Comparison of ENCODE assay signal across 7 cellular contexts in genomic region chrX:11341274-11342256, GRCh38. TPM values are rescaled to one million over a fixed set of nuclear protein-coding genes. Genes with fewer than 3 reads are reported as not detected.
DNase-seq lines count a peak whose midpoint lies in the region; ATAC-seq and TF ChIP-seq lines count a peak whose summit lies in the region.

No MANE protein-coding gene starts in this region.

- H3K4me1 Mint-ChIP-seq in osteocyte (ENCODE audit: unreplicated experiment), result peaks cover 14% of the 10 kb centered on the region
- peaks cover 4% of the 10 kb centered on the region for H3K4me1 Mint-ChIP-seq in mesothelial cell of epicardium

- DNase-seq in NCI-H460 (ENCODE audit: extremely low read depth, low read depth) (peak; percentile 50), epithelial cell of proximal tubule (ENCODE audit: low read depth) (peak; percentile 64), osteocyte (ENCODE audit: extremely low spot score, unreplicated experiment) (no peak), mesothelial cell of epicardium (ENCODE audit: low spot score in 2 of 2, unreplicated experiment in 2 of 2) (no peak)
- no peak for DNase-seq in activated CD8-positive, alpha-beta memory T cell treated with anti-CD3 and anti-CD28 coated beads, Interleukin-2, amount 50 U/mL, for 48 hours

- peak; percentile 84 for ATAC-seq in GM18517 (IDR thresholded peaks at IDR 0.05; ENCODE audit: unreplicated experiment)
- ATAC-seq in HG02588 (IDR thresholded peaks at IDR 0.05; ENCODE audit: unreplicated experiment), result peak; percentile 69

- H3K36me3 Mint-ChIP-seq in osteocyte (ENCODE audit: unreplicated experiment) (no peaks in the 10 kb centered on the region), mesothelial cell of epicardium (no peaks in the 10 kb centered on the region)

- H3K4me3 ChIP-seq in epithelial cell of proximal tubule (ENCODE audit: low read depth, low read length), result no peak overlapping the region

- peaks cover 8% of the 10 kb centered on the region for H3K9me3 Mint-ChIP-seq in osteocyte (ENCODE audit: unreplicated experiment)
- peaks cover 34% of the 10 kb centered on the region for H3K9me3 Mint-ChIP-seq in mesothelial cell of epicardium

- H3K27ac Mint-ChIP-seq in osteocyte (ENCODE audit: unreplicated experiment), result peak overlapping the region; percentile 81
- no peak overlapping the region for H3K27ac Mint-ChIP-seq in mesothelial cell of epicardium

- no peak for TF ChIP-seq CTCF in epithelial cell of proximal tubule (conservative IDR thresholded peaks at IDR 0.05; ENCODE audit: low read depth, low read length)
- no peak for TF ChIP-seq CTCF in osteocyte (IDR thresholded peaks at IDR 0.05)
- TF ChIP-seq CTCF in mesothelial cell of epicardium (IDR thresholded peaks at IDR 0.05; ENCODE audit: unreplicated experiment), result no peak

- H3K4me3 Mint-ChIP-seq in osteocyte (ENCODE audit: unreplicated experiment) (no peak overlapping the region), mesothelial cell of epicardium (no peak overlapping the region)

- H3K27me3 Mint-ChIP-seq in osteocyte (ENCODE audit: unreplicated experiment) (no peaks in the 10 kb centered on the region), mesothelial cell of epicardium (ENCODE audit: low read depth) (no peaks in the 10 kb centered on the region)

RNA-seq across cellular contexts. Expression of gene AMELX, which starts 48.4 kb away (rescaled TPM):
- total RNA-seq in NCI-H460 (2014; rRNA removed; shearing (Covaris generic)), result not detected in 2 replicates
- not detected in 2 replicates for polyA plus RNA-seq in NCI-H460 (2014; cell fraction: nucleus; rRNA removed)
- total RNA-seq in epithelial cell of proximal tubule, result not detected in 2 replicates
- total RNA-seq in osteocyte, result not detected in 2 replicates
- not detected in 3 replicates for total RNA-seq in mesothelial cell of epicardium

Comparison
In these comparisons a context has a peak if more than half of its experiments do, and no peak if none do; other contexts are left out.
1. DNase-seq: peak in NCI-H460 (single experiment) and epithelial cell of proximal tubule (single experiment); none in osteocyte (single experiment), mesothelial cell of epicardium (0 of 2) and activated CD8-positive, alpha-beta memory T cell treated with anti-CD3 and anti-CD28 coated beads, Interleukin-2, amount 50 U/mL, for 48 hours (single experiment).